1 cellular context compared by ENCODE assay signal in the genomic region with DNA sequence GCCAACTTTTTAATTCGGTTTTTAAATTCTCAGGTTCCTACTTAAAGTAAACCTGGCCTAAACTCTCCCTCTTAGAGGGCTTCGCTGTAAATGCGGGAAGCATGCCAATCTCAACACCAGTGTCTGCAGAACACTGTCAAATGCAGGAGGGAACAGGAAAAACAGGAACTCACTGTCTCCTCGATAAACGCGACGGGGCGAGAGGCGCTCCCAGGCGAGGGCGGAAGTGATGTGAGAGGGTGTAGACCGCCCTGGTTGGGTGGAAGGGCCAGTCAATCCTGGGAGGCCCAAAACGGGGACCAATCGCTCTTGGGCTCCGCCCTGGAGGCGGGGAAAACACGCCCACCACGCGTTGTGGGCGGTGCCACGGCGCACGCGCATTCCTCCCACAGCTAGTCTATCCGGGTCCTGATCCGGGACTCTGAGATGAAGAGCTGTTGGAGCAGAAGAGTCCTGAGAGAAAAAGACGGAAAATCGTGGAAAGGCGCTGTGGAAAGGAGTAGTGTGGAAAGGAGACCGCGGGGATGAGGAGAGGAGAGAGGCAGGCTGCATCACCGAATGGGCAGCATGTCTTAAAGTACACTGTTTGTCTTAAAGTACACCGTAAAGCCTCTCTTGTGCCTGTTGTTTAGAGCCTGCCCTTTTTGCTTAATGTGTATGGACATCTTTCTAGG.
A peak's percentile ranks its signal among the peaks of the same experiment; 100 is the strongest.
TF ChIP-seq lines count a peak whose summit lies in the region.

No MANE protein-coding gene starts in this region.

TF ChIP-seq in liver, 16 proteins besides CTCF, POLR2A, EP300 and RAD21 (continued from another document):
- TF ChIP-seq, protein P1, sequence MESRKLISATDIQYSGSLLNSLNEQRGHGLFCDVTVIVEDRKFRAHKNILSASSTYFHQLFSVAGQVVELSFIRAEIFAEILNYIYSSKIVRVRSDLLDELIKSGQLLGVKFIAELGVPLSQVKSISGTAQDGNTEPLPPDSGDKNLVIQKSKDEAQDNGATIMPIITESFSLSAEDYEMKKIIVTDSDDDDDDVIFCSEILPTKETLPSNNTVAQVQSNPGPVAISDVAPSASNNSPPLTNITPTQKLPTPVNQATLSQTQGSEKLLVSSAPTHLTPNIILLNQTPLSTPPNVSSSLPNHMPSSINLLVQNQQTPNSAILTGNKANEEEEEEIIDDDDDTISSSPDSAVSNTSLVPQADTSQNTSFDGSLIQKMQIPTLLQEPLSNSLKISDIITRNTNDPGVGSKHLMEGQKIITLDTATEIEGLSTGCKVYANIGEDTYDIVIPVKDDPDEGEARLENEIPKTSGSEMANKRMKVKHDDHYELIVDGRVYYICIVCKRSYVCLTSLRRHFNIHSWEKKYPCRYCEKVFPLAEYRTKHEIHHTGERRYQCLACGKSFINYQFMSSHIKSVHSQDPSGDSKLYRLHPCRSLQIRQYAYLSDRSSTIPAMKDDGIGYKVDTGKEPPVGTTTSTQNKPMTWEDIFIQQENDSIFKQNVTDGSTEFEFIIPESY (IDR thresholded peaks at IDR 0.05): peak; percentile 60
- TF ChIP-seq SP1 (IDR thresholded peaks at IDR 0.05) (peak; percentile 93), FOXA2 (IDR thresholded peaks at IDR 0.05) (peak; percentile 34), HNF4G (IDR thresholded peaks at IDR 0.05) (no peak), YY1 (IDR thresholded peaks at IDR 0.05) (peak; percentile 71)
- TF ChIP-seq, protein P2, sequence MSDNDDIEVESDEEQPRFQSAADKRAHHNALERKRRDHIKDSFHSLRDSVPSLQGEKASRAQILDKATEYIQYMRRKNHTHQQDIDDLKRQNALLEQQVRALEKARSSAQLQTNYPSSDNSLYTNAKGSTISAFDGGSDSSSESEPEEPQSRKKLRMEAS (IDR thresholded peaks at IDR 0.05): peak; percentile 80
TF ChIP-seq in liver: peak in this region for 12.
